Comparison of ENCODE assay signal across 11 cellular contexts in genomic region chr20:25230177-25230831, GRCh38. TPM values are rescaled to one million over a fixed set of nuclear protein-coding genes. Genes with fewer than 3 reads are reported as not detected.
DNase-seq lines count a peak whose midpoint lies in the region; ATAC-seq and TF ChIP-seq lines count a peak whose summit lies in the region.
"Had no signal": no experiment of that assay in that cellular context is flagged by ENCODE, and none has a peak within 500 bp of the region (broad histone marks: within the 10 kb centered on the region; RNA-seq: fewer than 3 reads in every experiment).

No MANE protein-coding gene starts in this region.

- ATAC-seq in GM18870 (IDR thresholded peaks at IDR 0.05; ENCODE audit: unreplicated experiment) (peak; percentile 67), HG02588 (IDR thresholded peaks at IDR 0.05; ENCODE audit: unreplicated experiment) (peak; percentile 85)
- ATAC-seq: naive thymus-derived CD8-positive, alpha-beta T cell had no signal

- peak; percentile 17 for DNase-seq in posterior vena cava (ENCODE audit: low spot score)
- DNase-seq in retina = no peak
- DNase-seq in RPMI8226 = no peak
- DNase-seq in COLO668 (lab: John Stamatoyannopoulos, UW; ENCODE audit: unreplicated experiment) = no peak
- no peak for DNase-seq in NCI-H226
- DNase-seq: foreskin melanocyte; GDM1; naive thymus-derived CD8-positive, alpha-beta T cell had no signal

- H3K36me3 ChIP-seq in OCI-LY1 (ENCODE audit: insufficient read depth, low read length) = no peaks in the 10 kb centered on the region

- no peaks in the 10 kb centered on the region for H3K9me2 ChIP-seq in OCI-LY1 (ENCODE audit: low read depth, low read length)

- H3F3A ChIP-seq in OCI-LY1 (ENCODE audit: insufficient read depth, low read length) = no peaks in the 10 kb centered on the region

- H3K4me2 ChIP-seq in OCI-LY1 (ENCODE audit: low read length) = no peak overlapping the region

- TF ChIP-seq CTCF in OCI-LY1 (IDR thresholded peaks at IDR 0.05; ENCODE audit: low read length) = no peak

- H3K79me2 ChIP-seq in OCI-LY1 (ENCODE audit: insufficient read depth, low read length) = no peaks in the 10 kb centered on the region

- H3K27ac ChIP-seq in OCI-LY1 (ENCODE audit: low read depth, low read length, poor library complexity, severe bottlenecking) = peak overlapping the region; percentile 56

- no peaks in the 10 kb centered on the region for H3K27me3 ChIP-seq in OCI-LY1 (ENCODE audit: insufficient read depth, low read length)

- H3K4me1 ChIP-seq in OCI-LY1 (ENCODE audit: insufficient read depth, low read length, severe bottlenecking) = peaks cover 10% of the 10 kb centered on the region

- H3K9ac ChIP-seq in OCI-LY1 (ENCODE audit: low read length) = no peak overlapping the region

- H4K20me1 ChIP-seq in OCI-LY1 (ENCODE audit: insufficient read depth, low read length) = no peaks in the 10 kb centered on the region

- H3K4me3 ChIP-seq in OCI-LY1 (ENCODE audit: low read depth, low read length, poor library complexity, severe bottlenecking) = no peak overlapping the region

- H2AFZ ChIP-seq in OCI-LY1 (ENCODE audit: low read length) = no peak overlapping the region

- H3K9me3 ChIP-seq in OCI-LY1 (ENCODE audit: low read length) = no peaks in the 10 kb centered on the region

- intact Hi-C loops in posterior vena cava (cut with DNase I) = no loop called here

RNA-seq across cellular contexts. Expression of gene PYGB, which starts 17.6 kb away (rescaled TPM):
- 100 to 1,000 TPM; 132 to 155 TPM for total RNA-seq in posterior vena cava

RNA-seq across cellular contexts. Expression of gene ENTPD6, which starts 34.8 kb away (rescaled TPM):
- total RNA-seq in posterior vena cava = 10 to 100 TPM; 48.5 to 51.0 TPM
